Comparison of ENCODE assay signal across 16 cellular contexts in the genomic region with DNA sequence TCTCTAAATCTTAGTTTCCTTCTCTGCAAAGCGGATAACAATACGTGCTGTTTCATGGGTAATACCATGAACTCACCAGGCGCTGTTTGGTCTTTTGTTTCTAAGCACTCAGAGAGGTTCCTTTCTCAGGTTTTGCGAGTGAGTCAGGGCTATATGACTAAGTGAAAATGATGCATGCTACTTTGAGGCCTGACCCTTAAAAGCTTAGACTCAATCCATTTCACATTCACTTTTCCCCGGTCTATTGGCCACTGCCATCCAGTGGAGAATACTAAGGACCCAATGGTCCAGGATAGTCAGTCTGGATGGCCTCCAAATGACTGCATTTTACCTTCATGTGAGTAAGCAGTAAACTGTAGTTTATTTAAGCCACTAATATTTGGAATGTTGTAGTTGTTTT.
DNase-seq lines count a peak whose midpoint lies in the region; ATAC-seq and TF ChIP-seq lines count a peak whose summit lies in the region.
"Had no signal": no experiment of that assay in that cellular context is flagged by ENCODE, and none has a peak within 500 bp of the region (broad histone marks: within the 10 kb centered on the region; RNA-seq: fewer than 3 reads in every experiment).

No MANE protein-coding gene starts in this region.

- H2BK12ac ChIP-seq in mesenchymal stem cell (ENCODE audit: low read length in 2 of 2): no peak overlapping the region

- no peak overlapping the region for H3K4me3 Mint-ChIP-seq in activated naive CD8-positive, alpha-beta T cell treated with anti-CD3 and anti-CD28 coated beads, Interleukin-2, amount 50 U/mL, for 24 hours
- H3K4me3 Mint-ChIP-seq: activated B cell treated with CpG ODN at 0.5 μM for 24 hours; activated T-cell treated with anti-CD3 and anti-CD28 coated beads, Interleukin-2, amount 50 U/mL, for 24 hours; CD4-positive, alpha-beta memory T cell had no signal

- H2AFZ ChIP-seq in mesenchymal stem cell (ENCODE audit: low read depth, low read length): no peak overlapping the region

- H3K4ac ChIP-seq in mesenchymal stem cell (ENCODE audit: low read depth in 1 of 2, low read length in 2 of 2): no peak overlapping the region

- H4K8ac ChIP-seq in mesenchymal stem cell (ENCODE audit: low read length): no peak overlapping the region

- H3K4me1 Mint-ChIP-seq in activated naive CD8-positive, alpha-beta T cell treated with anti-CD3 and anti-CD28 coated beads, Interleukin-2, amount 50 U/mL, for 24 hours: no peaks in the 10 kb centered on the region
- H3K4me1 Mint-ChIP-seq: activated B cell treated with CpG ODN at 0.5 μM for 24 hours; CD4-positive, alpha-beta memory T cell had no signal

- H3K23ac ChIP-seq in mesenchymal stem cell (ENCODE audit: low read length in 2 of 2): no peak overlapping the region

- H3K27me3 Mint-ChIP-seq in activated naive CD8-positive, alpha-beta T cell treated with anti-CD3 and anti-CD28 coated beads, Interleukin-2, amount 50 U/mL, for 24 hours: no peaks in the 10 kb centered on the region
- H3K27me3 Mint-ChIP-seq: activated B cell treated with CpG ODN at 0.5 μM for 24 hours; activated T-cell treated with anti-CD3 and anti-CD28 coated beads, Interleukin-2, amount 50 U/mL, for 24 hours; CD4-positive, alpha-beta memory T cell had no signal

- no peak overlapping the region for H2BK120ac ChIP-seq in mesenchymal stem cell (ENCODE audit: low read depth, low read length)

- no peaks in the 10 kb centered on the region for H3K9me3 ChIP-seq in mesenchymal stem cell (ENCODE audit: control insufficient read depth, low read length)
- H3K9me3 ChIP-seq: upper lobe of left lung had no signal

- H3K79me1 ChIP-seq in mesenchymal stem cell (replicated peaks; ENCODE audit: low read length, poor library complexity, severe bottlenecking): no peaks in the 10 kb centered on the region

- no peak overlapping the region for H3K27ac Mint-ChIP-seq in activated naive CD8-positive, alpha-beta T cell treated with anti-CD3 and anti-CD28 coated beads, Interleukin-2, amount 50 U/mL, for 24 hours
- H3K27ac Mint-ChIP-seq: activated B cell treated with CpG ODN at 0.5 μM for 24 hours; activated T-cell treated with anti-CD3 and anti-CD28 coated beads, Interleukin-2, amount 50 U/mL, for 24 hours; CD4-positive, alpha-beta memory T cell had no signal

- H3K18ac ChIP-seq in mesenchymal stem cell (ENCODE audit: low read depth in 1 of 2, low read length in 2 of 2): no peak overlapping the region

- no peak overlapping the region for H2BK5ac ChIP-seq in mesenchymal stem cell (ENCODE audit: low read depth, low read length, poor library complexity, severe bottlenecking)

- no peak for TF ChIP-seq CTCF in omental fat pad (IDR thresholded peaks at IDR 0.05)

- no peaks in the 10 kb centered on the region for H3K36me3 ChIP-seq in mesenchymal stem cell (ENCODE audit: control insufficient read depth in 1 of 2, insufficient read depth in 2 of 2, low read depth in 1 of 2, low read length in 2 of 2)
- H3K36me3 ChIP-seq: upper lobe of left lung had no signal

- H3K4me2 ChIP-seq in mesenchymal stem cell (ENCODE audit: low read length, poor library complexity, severe bottlenecking): no peak overlapping the region

- H3K36me3 Mint-ChIP-seq in activated naive CD8-positive, alpha-beta T cell treated with anti-CD3 and anti-CD28 coated beads, Interleukin-2, amount 50 U/mL, for 24 hours (ENCODE audit: low read depth): no peaks in the 10 kb centered on the region
- H3K36me3 Mint-ChIP-seq: CD4-positive, alpha-beta memory T cell had no signal

- H3K9ac ChIP-seq in mesenchymal stem cell (ENCODE audit: low read length): no peak overlapping the region

- in situ Hi-C loops in Caki2 (cut with HindIII; ENCODE audit: low pct_unique_long_range_greater_than_20kb, low sequenced_read_pairs): no loop called here

- no peak for ATAC-seq in omental fat pad (ENCODE audit: low FRiP score)
- ATAC-seq in activated naive CD8-positive, alpha-beta T cell treated with anti-CD3 and anti-CD28 coated beads, Interleukin-2, amount 50 U/mL, for 24 hours: no peak

- H4K91ac ChIP-seq in mesenchymal stem cell (ENCODE audit: low read length): no peak overlapping the region

- H3K4me1 ChIP-seq in mesenchymal stem cell (ENCODE audit: control insufficient read depth, insufficient read depth, low read depth, low read length): no peaks in the 10 kb centered on the region
- H3K4me1 ChIP-seq: upper lobe of left lung had no signal

- 61% methylated on average over 4 of the region's 5 CpGs for WGBS in mesenchymal stem cell

- H2AK5ac ChIP-seq in mesenchymal stem cell (ENCODE audit: low read length, severe bottlenecking): no peak overlapping the region

- DNase-seq in Caki2 (ENCODE audit: low read depth): peak; percentile 91
- peak; percentile 49 for DNase-seq in NCI-H226
- DNase-seq in dedifferentiated amniotic fluid mesenchymal stem cell (ENCODE audit: extremely low spot score): peak; percentile 40
- DNase-seq in mesenchymal stem cell: peak; percentile 59
- DNase-seq in SW 1271 (lab: John Stamatoyannopoulos, UW): no peak
- no peak for DNase-seq in NCI-H1436 (lab: John Stamatoyannopoulos, UW)
- DNase-seq in omental fat pad (ENCODE audit: low spot score): no peak
- DNase-seq in activated naive CD8-positive, alpha-beta T cell treated with anti-CD3 and anti-CD28 coated beads, Interleukin-2, amount 50 U/mL, for 24 hours: no peak
- DNase-seq: activated B cell treated with CpG ODN at 0.5 μM for 24 hours; activated T-cell treated with anti-CD3 and anti-CD28 coated beads, Interleukin-2, amount 50 U/mL, for 24 hours; caudate nucleus; CD4-positive, alpha-beta memory T cell; H7; KG1; NCI-H345; upper lobe of left lung had no signal

- H3K14ac ChIP-seq in mesenchymal stem cell (ENCODE audit: low read length in 2 of 2): no peak overlapping the region

- H2BK15ac ChIP-seq in mesenchymal stem cell (ENCODE audit: low read depth, poor library complexity, severe bottlenecking): no peak overlapping the region

- H3K9me3 Mint-ChIP-seq in activated naive CD8-positive, alpha-beta T cell treated with anti-CD3 and anti-CD28 coated beads, Interleukin-2, amount 50 U/mL, for 24 hours: peaks cover 5% of the 10 kb centered on the region
- H3K9me3 Mint-ChIP-seq: activated B cell treated with CpG ODN at 0.5 μM for 24 hours had no signal

- H3K27ac ChIP-seq in mesenchymal stem cell (ENCODE audit: low read length, poor library complexity, severe bottlenecking): peak overlapping the region; percentile 49
- H3K27ac ChIP-seq: upper lobe of left lung had no signal

- no peaks in the 10 kb centered on the region for H3K27me3 ChIP-seq in mesenchymal stem cell (ENCODE audit: control insufficient read depth in 1 of 2, insufficient read depth in 1 of 2, low read length in 2 of 2)
- H3K27me3 ChIP-seq: upper lobe of left lung had no signal

- H3K4me3 ChIP-seq in mesenchymal stem cell (ENCODE audit: insufficient read depth in 1 of 2, low read depth in 1 of 2, low read length in 2 of 2): no peak overlapping the region
- H3K4me3 ChIP-seq: upper lobe of left lung had no signal

Comparison
In these comparisons a context has a peak if more than half of its experiments do, and no peak if none do; other contexts are left out.
1. DNase-seq: peak in Caki2 (single experiment), NCI-H226 (single experiment), dedifferentiated amniotic fluid mesenchymal stem cell (single experiment) and mesenchymal stem cell (single experiment); none in SW 1271 (0 of 2), NCI-H1436 (single experiment), omental fat pad (single experiment) and activated naive CD8-positive, alpha-beta T cell treated with anti-CD3 and anti-CD28 coated beads, Interleukin-2, amount 50 U/mL, for 24 hours (single experiment).